Comparison of ENCODE assay signal across 16 cellular contexts in the genomic region with DNA sequence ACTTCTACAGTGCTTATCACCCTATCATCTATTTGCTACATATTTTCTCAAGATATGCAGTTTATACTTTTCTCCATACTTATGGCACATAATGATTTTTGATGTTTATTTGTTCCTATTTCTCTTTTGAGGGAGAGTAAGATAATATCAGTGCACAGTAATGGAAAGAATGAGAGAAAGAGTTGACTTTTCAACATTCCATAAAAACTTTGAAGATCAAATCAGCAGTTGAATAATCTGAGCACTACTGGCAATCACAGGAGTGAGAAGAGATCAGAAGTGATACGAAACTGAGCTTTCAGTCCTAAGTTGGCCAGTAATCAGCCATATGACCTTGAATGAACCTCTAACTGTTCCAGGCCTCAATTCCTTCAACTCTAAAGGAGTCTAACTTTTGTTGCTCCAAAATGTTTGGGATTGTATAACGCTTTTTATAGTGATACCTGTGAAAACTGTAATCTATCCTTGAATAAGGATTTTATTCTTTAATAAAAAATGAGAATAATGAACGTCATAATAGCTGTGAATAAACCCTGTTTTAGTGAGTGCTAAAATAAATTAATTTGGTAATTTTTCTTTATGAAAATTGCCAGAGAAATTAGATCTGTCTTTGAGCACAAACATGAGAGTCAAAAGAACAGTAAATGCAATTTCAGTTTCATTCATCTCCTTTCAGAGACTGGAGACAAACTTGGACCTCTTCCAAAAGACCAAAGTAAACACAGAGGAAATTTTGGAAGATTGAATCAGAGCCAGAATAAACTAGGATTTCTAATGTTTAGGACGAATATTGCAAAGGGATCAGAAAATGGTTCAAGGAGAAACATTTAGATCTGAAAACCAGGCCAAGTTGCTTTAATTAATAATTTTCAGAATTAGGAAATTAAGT.
A peak's percentile ranks its signal among the peaks of the same experiment; 100 is the strongest.
DNase-seq lines count a peak whose midpoint lies in the region; ATAC-seq, FAIRE-seq and TF ChIP-seq lines count a peak whose summit lies in the region.
"Had no signal": no experiment of that assay in that cellular context is flagged by ENCODE, and none has a peak within 500 bp of the region (broad histone marks: within the 10 kb centered on the region; RNA-seq: fewer than 3 reads in every experiment).

No MANE protein-coding gene starts in this region.

- H3K9me2 ChIP-seq in OCI-LY7 (ENCODE audit: insufficient read depth, low read length): no peaks in the 10 kb centered on the region

- ATAC-seq in CD4-positive, alpha-beta T cell (ENCODE audit: poor library complexity): no peak
- ATAC-seq in HG03565 (IDR thresholded peaks at IDR 0.05; ENCODE audit: unreplicated experiment): no peak
- ATAC-seq in activated T-cell treated with anti-CD3 and anti-CD28 coated beads, Interleukin-2, amount 50 U/mL, for 4 hours: no peak
- ATAC-seq: activated CD8-positive, alpha-beta T cell treated with anti-CD3 and anti-CD28 coated beads for 36 hours had no signal

- no peaks in the 10 kb centered on the region; the same call in 1 of the 2 replicates for H3K9me3 ChIP-seq in OCI-LY7 (ENCODE audit: low read length)
- no peaks in the 10 kb centered on the region for H3K9me3 ChIP-seq in CD4-positive, alpha-beta T cell (ENCODE audit: control insufficient read depth, low read length)
- H3K9me3 ChIP-seq: spleen, stomach had no signal

- H3K4me2 ChIP-seq in OCI-LY7 (ENCODE audit: low read length): 0 out of 2 replicates have a peak overlapping the region, but pooled peaks have one; percentile 81

- no peaks in the 10 kb centered on the region for H3K9me3 Mint-ChIP-seq in CD4-positive, alpha-beta T cell
- H3K9me3 Mint-ChIP-seq in activated T-cell treated with anti-CD3 and anti-CD28 coated beads, Interleukin-2, amount 50 U/mL, for 4 hours: peaks cover 3% of the 10 kb centered on the region
- H3K9me3 Mint-ChIP-seq: activated CD8-positive, alpha-beta T cell treated with anti-CD3 and anti-CD28 coated beads for 36 hours had no signal

- no peaks in the 10 kb centered on the region for H3K79me2 ChIP-seq in OCI-LY7 (ENCODE audit: insufficient read depth, low read depth, low read length)

- H3K4me1 ChIP-seq in OCI-LY7 (ENCODE audit: insufficient read depth, low read length, poor library complexity, severe bottlenecking): peaks cover 33% of the 10 kb centered on the region
- H3K4me1 ChIP-seq: spleen had no signal

- H3K36me3 Mint-ChIP-seq in CD4-positive, alpha-beta T cell (ENCODE audit: low read depth): no peaks in the 10 kb centered on the region
- no peaks in the 10 kb centered on the region for H3K36me3 Mint-ChIP-seq in activated T-cell treated with anti-CD3 and anti-CD28 coated beads, Interleukin-2, amount 50 U/mL, for 4 hours (ENCODE audit: insufficient read depth)

- DNase-seq in GM19239 (ENCODE audit: insufficient read length, low spot score) (no peak), NCI-H1694 (lab: John Stamatoyannopoulos, UW) (peak; percentile 30), OCI-LY7 (ENCODE audit: low spot score) (no peak), iris pigment epithelial cell (ENCODE audit: low read depth) (peak; percentile 2)
- no peak for DNase-seq in CD4-positive, alpha-beta T cell
- no peak for DNase-seq in activated CD4-positive, alpha-beta T cell treated with anti-CD3 and anti-CD28 coated beads for 1 hour
- no peak for DNase-seq in activated T-cell treated with anti-CD3 and anti-CD28 coated beads, Interleukin-2, amount 50 U/mL, for 4 hours
- DNase-seq: activated CD8-positive, alpha-beta T cell treated with anti-CD3 and anti-CD28 coated beads for 36 hours; DMS53; mesendoderm; spleen; stomach had no signal

- no peaks in the 10 kb centered on the region for H3K4me1 Mint-ChIP-seq in CD4-positive, alpha-beta T cell (ENCODE audit: low read depth)
- H3K4me1 Mint-ChIP-seq in activated T-cell treated with anti-CD3 and anti-CD28 coated beads, Interleukin-2, amount 50 U/mL, for 4 hours (ENCODE audit: low read depth): no peaks in the 10 kb centered on the region

- CTCF ChIA-PET in OCI-LY7 (lab: Charles Lee; ENCODE audit: unreplicated experiment): no interaction called here
- CTCF ChIA-PET in CD4-positive, alpha-beta T cell (lab: Charles Lee): no interaction called here

- H3K4me3 ChIP-seq in OCI-LY7 (ENCODE audit: low read depth, low read length, poor library complexity, severe bottlenecking): no peak overlapping the region
- H3K4me3 ChIP-seq: SK-N-MC, spleen, stomach had no signal

- BruUV-seq in OCI-LY7 (replicated peaks; lab: Mats Ljungman, UMichigan): no TSS peak

- no peak overlapping the region for H3K4me3 Mint-ChIP-seq in CD4-positive, alpha-beta T cell
- H3K4me3 Mint-ChIP-seq in activated T-cell treated with anti-CD3 and anti-CD28 coated beads, Interleukin-2, amount 50 U/mL, for 4 hours: no peak overlapping the region
- H3K4me3 Mint-ChIP-seq: activated CD8-positive, alpha-beta T cell treated with anti-CD3 and anti-CD28 coated beads for 36 hours had no signal

- no peaks in the 10 kb centered on the region for H4K20me1 ChIP-seq in OCI-LY7 (ENCODE audit: insufficient read depth, low read length)

- intact Hi-C loops in OCI-LY7 (cut with micrococcal nuclease; ENCODE audit: unreplicated experiment): no loop called here
- intact Hi-C loops in CD4-positive, alpha-beta T cell (cut with DNase I, micrococcal nuclease): no loop called here

- H2AFZ ChIP-seq in OCI-LY7 (ENCODE audit: low read length): peak overlapping the region; percentile 84

- FAIRE-seq in GM19239 (lab: Jason Lieb, UNC): peak; percentile 35
- FAIRE-seq: astrocyte, H1 had no signal

- no peak overlapping the region for H3K27ac ChIP-seq in OCI-LY7 (ENCODE audit: low read depth, low read length, poor library complexity, severe bottlenecking)
- H3K27ac ChIP-seq in CD4-positive, alpha-beta T cell (ENCODE audit: low read depth, low read length): no peak overlapping the region
- H3K27ac ChIP-seq: SK-N-MC, spleen, stomach had no signal

- H3K27ac Mint-ChIP-seq in CD4-positive, alpha-beta T cell: no peak overlapping the region
- H3K27ac Mint-ChIP-seq: activated CD8-positive, alpha-beta T cell treated with anti-CD3 and anti-CD28 coated beads for 36 hours had no signal

- no peak for TF ChIP-seq CTCF in OCI-LY7 (conservative IDR thresholded peaks at IDR 0.05; ENCODE audit: low read length)
- no peak for TF ChIP-seq CTCF in CD4-positive, alpha-beta T cell (IDR thresholded peaks at IDR 0.05)

- H3K27me3 ChIP-seq in CD4-positive, alpha-beta T cell (ENCODE audit: control insufficient read depth, insufficient read depth, low read length): no peaks in the 10 kb centered on the region
- H3K27me3 ChIP-seq: spleen, stomach had no signal

- H3K27me3 Mint-ChIP-seq in CD4-positive, alpha-beta T cell: no peaks in the 10 kb centered on the region
- H3K27me3 Mint-ChIP-seq in activated T-cell treated with anti-CD3 and anti-CD28 coated beads, Interleukin-2, amount 50 U/mL, for 4 hours (ENCODE audit: low read depth): no peaks in the 10 kb centered on the region
- H3K27me3 Mint-ChIP-seq: activated CD8-positive, alpha-beta T cell treated with anti-CD3 and anti-CD28 coated beads for 36 hours had no signal

- POLR2A ChIA-PET in OCI-LY7 (lab: Charles Lee): interaction anchor here (0.6 to 2.5 kb wide), 6 partner anchors 8 to 419 kb away, joined by 3 to 11 read pairs (median 4); no protein-coding TSS in a partner anchor
- POLR2A ChIA-PET in CD4-positive, alpha-beta T cell (lab: Charles Lee): no interaction called here

- H3K36me3 ChIP-seq in OCI-LY7 (ENCODE audit: insufficient read depth, low read length): no peaks in the 10 kb centered on the region
- H3K36me3 ChIP-seq: spleen, stomach had no signal

Comparison
In these comparisons a context has a peak if more than half of its experiments do, and no peak if none do; other contexts are left out.
1. DNase-seq: peak in NCI-H1694 (single experiment) and iris pigment epithelial cell (single experiment); none in GM19239 (single experiment), OCI-LY7 (single experiment), CD4-positive, alpha-beta T cell (0 of 10), activated CD4-positive, alpha-beta T cell treated with anti-CD3 and anti-CD28 coated beads for 1 hour (single experiment) and activated T-cell treated with anti-CD3 and anti-CD28 coated beads, Interleukin-2, amount 50 U/mL, for 4 hours (single experiment).